Comparison of ENCODE assay signal across 8 cellular contexts in the genomic region with DNA sequence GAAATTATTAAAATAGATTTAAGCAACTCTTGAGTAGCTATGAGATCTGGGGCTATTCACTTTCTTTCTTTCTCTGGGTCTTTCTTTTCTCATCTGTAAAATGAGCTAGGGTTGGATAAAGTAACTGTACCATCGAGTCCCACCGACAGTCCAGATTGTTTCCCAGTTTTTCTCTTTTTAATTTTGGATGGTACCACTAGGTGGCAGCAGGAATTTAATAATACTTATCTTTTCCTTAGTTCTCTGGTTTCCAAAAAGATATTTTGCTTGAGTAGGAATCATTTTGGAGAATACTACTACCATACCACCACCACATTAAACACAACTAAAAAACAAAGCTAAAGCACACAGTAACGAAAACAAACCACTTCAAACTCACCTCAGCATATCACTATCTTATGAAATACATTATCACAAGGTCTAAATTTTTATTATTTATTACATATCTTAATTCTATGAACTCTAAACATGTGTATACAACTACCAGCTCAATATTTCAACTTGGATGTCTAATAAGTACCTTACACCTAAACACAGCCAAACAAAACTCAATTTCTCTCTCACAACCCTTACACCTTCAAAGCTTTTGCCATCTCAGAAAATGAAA.
DNase-seq lines count a peak whose midpoint lies in the region; ATAC-seq, FAIRE-seq and TF ChIP-seq lines count a peak whose summit lies in the region.

No MANE protein-coding gene starts in this region.

- H3K9ac ChIP-seq in SK-N-SH (no peak overlapping the region), keratinocyte (ENCODE audit: control insufficient read depth, extremely low read depth, insufficient read depth, low read length) (no peak overlapping the region)

- H3K4me3 ChIP-seq in AG09309 (ENCODE audit: control insufficient read depth, low read depth, low read length) (no peak overlapping the region), SK-N-SH (ENCODE audit: low read depth in 2 of 2, low read length in 1 of 2) (no peak overlapping the region), keratinocyte (ENCODE audit: control insufficient read depth in 2 of 3, extremely low read depth in 1 of 3, insufficient read depth in 2 of 3, low read depth in 1 of 3, low read length in 3 of 3) (no peak overlapping the region)

- DNase-seq in AG09309 (ENCODE audit: low read depth), result no peak
- peak; percentile 10 for DNase-seq in H54 (ENCODE audit: insufficient read length, low spot score)
- peak; percentile 14 for DNase-seq in SK-N-SH
- DNase-seq in keratinocyte (ENCODE audit: low read depth, low spot score), result no peak
- DNase-seq in stimulated activated CD4-positive, alpha-beta T cell treated with anti-CD3 and anti-CD28 coated beads, Interleukin-1b, Interleukin-23, amount 100 ng/mL, for 48 hours, result no peak
- no peak for DNase-seq in activated CD4-positive, alpha-beta memory T cell treated with anti-CD3 and anti-CD28 coated beads, Interleukin-2, amount 10 ng/mL, durations not matched to agents 7 days and 5 days

- CTCF ChIA-PET in SK-N-SH (lab: Yijun Ruan, JAX), result interaction anchor here (0.5 to 2.6 kb wide), 21 partner anchors 9 to 1528 kb away, joined by 3 to 24 read pairs (median 3); no protein-coding TSS in a partner anchor
- CTCF ChIA-PET in activated CD4-positive, alpha-beta memory T cell treated with anti-CD3 and anti-CD28 coated beads, Interleukin-2, amount 10 ng/mL, durations not matched to agents 7 days and 5 days (lab: Charles Lee), result interaction anchor here (1.0 to 1.2 kb wide), 2 partner anchors 64 to 710 kb away, joined by 3 read pairs; no protein-coding TSS in a partner anchor

- ATAC-seq in GM21528 (IDR thresholded peaks at IDR 0.05; ENCODE audit: low FRiP score, unreplicated experiment) (no peak), esophagus mucosa (no peak)

- H3K9me1 ChIP-seq in keratinocyte (ENCODE audit: control insufficient read depth, extremely low read depth, insufficient read depth, low read length), result peaks cover 2% of the 10 kb centered on the region

- H3K27me3 Mint-ChIP-seq in activated CD4-positive, alpha-beta memory T cell treated with anti-CD3 and anti-CD28 coated beads, Interleukin-2, amount 10 ng/mL, durations not matched to agents 7 days and 5 days, result no peaks in the 10 kb centered on the region

- H3K36me3 ChIP-seq in SK-N-SH (replicated peaks in 1 of 2; ENCODE audit: control insufficient read depth in 1 of 2, insufficient read depth in 2 of 2, low read length in 1 of 2) (no peaks in the 10 kb centered on the region), keratinocyte (ENCODE audit: control insufficient read depth in 2 of 2, extremely low read depth in 1 of 2, insufficient read depth in 2 of 2, low read length in 2 of 2) (no peaks in the 10 kb centered on the region)

- H3K79me2 ChIP-seq in SK-N-SH (ENCODE audit: insufficient read depth) (no peaks in the 10 kb centered on the region), keratinocyte (ENCODE audit: control insufficient read depth, insufficient read depth, low read length) (no peaks in the 10 kb centered on the region)

- no peak overlapping the region for H3K4me2 ChIP-seq in SK-N-SH
- no peak overlapping the region for H3K4me2 ChIP-seq in keratinocyte (ENCODE audit: control insufficient read depth, extremely low read depth, insufficient read depth, low read depth, low read length)

- H3K9me3 ChIP-seq in SK-N-SH (no peaks in the 10 kb centered on the region), keratinocyte (ENCODE audit: control insufficient read depth, low read depth, low read length) (no peaks in the 10 kb centered on the region)

- TF ChIP-seq CTCF in AG09309 (IDR thresholded peaks at IDR 0.05; ENCODE audit: control insufficient read depth, insufficient read depth, low read depth, low read length, missing control alignments) (peak; percentile 51), SK-N-SH (IDR thresholded peaks at IDR 0.05) (peak; percentile 76), keratinocyte (optimal IDR thresholded peaks at IDR 0.05 in 1 of 3, IDR thresholded peaks at IDR 0.05 in 1 of 3, conservative IDR thresholded peaks at IDR 0.05 in 1 of 3; ENCODE audit: extremely low read depth in 1 of 3, insufficient read depth in 2 of 3, low read length in 3 of 3) (peak in 2 of 3 experiments; percentile 33 to 36)

- peak; percentile 58 for FAIRE-seq in H54 (lab: Jason Lieb, UNC)
- FAIRE-seq in keratinocyte (lab: Jason Lieb, UNC), result no peak

- H3K4me1 Mint-ChIP-seq in activated CD4-positive, alpha-beta memory T cell treated with anti-CD3 and anti-CD28 coated beads, Interleukin-2, amount 10 ng/mL, durations not matched to agents 7 days and 5 days, result no peaks in the 10 kb centered on the region

- no peak overlapping the region for H3K27ac Mint-ChIP-seq in activated CD4-positive, alpha-beta memory T cell treated with anti-CD3 and anti-CD28 coated beads, Interleukin-2, amount 10 ng/mL, durations not matched to agents 7 days and 5 days

- no peak for TF ChIP-seq EP300 in SK-N-SH (IDR thresholded peaks at IDR 0.05; ENCODE audit: borderline replicate concordance in 1 of 2, low read depth in 1 of 2, low read length in 1 of 2)

- POLR2A ChIA-PET in SK-N-SH (lab: Yijun Ruan, JAX), result no interaction called here
- POLR2A ChIA-PET in activated CD4-positive, alpha-beta memory T cell treated with anti-CD3 and anti-CD28 coated beads, Interleukin-2, amount 10 ng/mL, durations not matched to agents 7 days and 5 days (lab: Charles Lee), result no interaction called here

- H3F3A ChIP-seq in SK-N-SH (replicated peaks; ENCODE audit: insufficient read depth), result no peaks in the 10 kb centered on the region

- no peak overlapping the region for H3K27ac ChIP-seq in SK-N-SH (ENCODE audit: low read depth in 2 of 2, low read length in 1 of 2)
- no peak overlapping the region for H3K27ac ChIP-seq in keratinocyte (ENCODE audit: control insufficient read depth, insufficient read depth, low read length)

- H3K4me1 ChIP-seq in SK-N-SH (ENCODE audit: control insufficient read depth in 1 of 2, insufficient read depth in 2 of 2, low read depth in 1 of 2, low read length in 1 of 2) (no peaks in the 10 kb centered on the region; a peak in 1 of 4 replicates), keratinocyte (ENCODE audit: control insufficient read depth, extremely low read depth, insufficient read depth, low read length) (no peaks in the 10 kb centered on the region)

- H3K36me3 Mint-ChIP-seq in activated CD4-positive, alpha-beta memory T cell treated with anti-CD3 and anti-CD28 coated beads, Interleukin-2, amount 10 ng/mL, durations not matched to agents 7 days and 5 days (ENCODE audit: low read depth), result no peaks in the 10 kb centered on the region

- H3K9me2 ChIP-seq in SK-N-SH, result no peaks in the 10 kb centered on the region

- H3K9me3 Mint-ChIP-seq in activated CD4-positive, alpha-beta memory T cell treated with anti-CD3 and anti-CD28 coated beads, Interleukin-2, amount 10 ng/mL, durations not matched to agents 7 days and 5 days, result no peaks in the 10 kb centered on the region

- 3% methylated on average over 3 of the region's 3 CpGs for WGBS in SK-N-SH (ENCODE audit: low lambda C conversion rate)

- peak; percentile 52 for TF ChIP-seq RAD21 in SK-N-SH (IDR thresholded peaks at IDR 0.05; ENCODE audit: low read length)

- no peaks in the 10 kb centered on the region for H4K20me1 ChIP-seq in SK-N-SH (ENCODE audit: insufficient read depth)
- H4K20me1 ChIP-seq in keratinocyte (ENCODE audit: control insufficient read depth, extremely low read depth, insufficient read depth, low read length), result no peaks in the 10 kb centered on the region

- H3K27me3 ChIP-seq in SK-N-SH (ENCODE audit: insufficient read depth), result no peaks in the 10 kb centered on the region
- no peaks in the 10 kb centered on the region for H3K27me3 ChIP-seq in keratinocyte (ENCODE audit: control insufficient read depth, extremely low read depth, insufficient read depth, low read length)

- dilution Hi-C loops in keratinocyte (cut with MboI; ENCODE audit: extremely low pct_ligation_motif_present, low sequenced_read_pairs), result no loop called here

- H2AFZ ChIP-seq in SK-N-SH (ENCODE audit: low read depth) (0 out of 2 replicates have a peak overlapping the region, but pooled peaks have one; percentile 22), keratinocyte (ENCODE audit: control insufficient read depth, low read length) (no peak overlapping the region)

- no peak for TF ChIP-seq POLR2A in H54 (IDR thresholded peaks at IDR 0.05; ENCODE audit: low read depth, low read length)

- no peak overlapping the region for H3K4me3 Mint-ChIP-seq in activated CD4-positive, alpha-beta memory T cell treated with anti-CD3 and anti-CD28 coated beads, Interleukin-2, amount 10 ng/mL, durations not matched to agents 7 days and 5 days

TF ChIP-seq in SK-N-SH, 30 proteins besides CTCF, POLR2A, EP300 and RAD21:
- TF ChIP-seq RCOR1 (IDR thresholded peaks at IDR 0.05; ENCODE audit: low read length) (no peak), RXRA (IDR thresholded peaks at IDR 0.05; ENCODE audit: borderline replicate concordance, low read depth) (no peak), SMC3 (IDR thresholded peaks at IDR 0.05; ENCODE audit: low read depth, low read length) (0 out of 2 replicates have a peak, but pooled peaks have one; percentile 20)
- TF ChIP-seq, protein P1, sequence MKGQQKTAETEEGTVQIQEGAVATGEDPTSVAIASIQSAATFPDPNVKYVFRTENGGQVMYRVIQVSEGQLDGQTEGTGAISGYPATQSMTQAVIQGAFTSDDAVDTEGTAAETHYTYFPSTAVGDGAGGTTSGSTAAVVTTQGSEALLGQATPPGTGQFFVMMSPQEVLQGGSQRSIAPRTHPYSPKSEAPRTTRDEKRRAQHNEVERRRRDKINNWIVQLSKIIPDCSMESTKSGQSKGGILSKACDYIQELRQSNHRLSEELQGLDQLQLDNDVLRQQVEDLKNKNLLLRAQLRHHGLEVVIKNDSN (IDR thresholded peaks at IDR 0.05; ENCODE audit: borderline replicate concordance, low read depth), result no peak

Comparison
In these comparisons a context has a peak if more than half of its experiments do, and no peak if none do; other contexts are left out.
1. DNase-seq: peak in H54 (single experiment) and SK-N-SH (single experiment); none in AG09309 (single experiment), keratinocyte (single experiment), stimulated activated CD4-positive, alpha-beta T cell treated with anti-CD3 and anti-CD28 coated beads, Interleukin-1b, Interleukin-23, amount 100 ng/mL, for 48 hours (single experiment) and activated CD4-positive, alpha-beta memory T cell treated with anti-CD3 and anti-CD28 coated beads, Interleukin-2, amount 10 ng/mL, durations not matched to agents 7 days and 5 days (single experiment).
2. Peak in every context shown above with its lines, with median percentiles within 50 percentile points of each other: CTCF ChIP-seq.